8 cellular contexts compared by ENCODE assay signal in the genomic region with DNA sequence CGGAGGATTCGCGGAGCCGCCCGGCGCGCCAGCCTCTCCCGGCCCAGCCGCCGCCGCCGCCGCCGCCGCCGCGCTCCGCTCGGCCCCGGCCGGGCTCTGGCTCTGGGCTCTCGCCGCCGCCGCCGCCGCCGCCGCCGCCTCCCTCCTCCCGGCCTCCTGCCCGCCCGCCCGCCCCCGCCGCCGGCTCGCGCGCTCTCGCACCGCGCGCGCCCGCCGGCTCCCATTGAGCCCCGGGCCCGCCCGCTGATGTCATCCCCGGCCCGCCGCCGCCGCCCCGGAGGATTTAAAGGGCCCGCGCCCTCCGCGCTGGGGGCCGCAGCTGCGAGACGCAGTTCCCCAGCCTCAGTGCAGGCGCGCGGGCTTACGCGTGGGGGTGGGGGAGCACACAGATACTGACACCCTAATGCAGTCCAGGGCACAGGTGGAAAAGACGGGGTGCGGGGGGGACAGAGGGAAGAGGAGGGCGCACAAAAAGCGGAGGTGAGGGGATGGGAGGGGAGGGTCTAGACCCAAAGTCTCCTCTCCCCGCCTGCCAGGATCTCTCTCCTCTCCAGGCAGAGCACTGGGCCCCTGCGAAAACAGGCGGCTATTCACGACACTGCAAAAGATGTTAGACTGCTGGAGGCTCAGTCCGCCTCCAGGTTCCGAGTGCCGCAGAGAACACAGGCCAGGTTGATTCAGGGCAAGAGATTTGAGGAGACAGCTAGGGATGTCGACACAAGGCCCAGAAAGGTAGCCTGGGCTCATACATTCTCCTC. TPM values are rescaled to one million over a fixed set of nuclear protein-coding genes. Genes with fewer than 3 reads are reported as not detected.
DNase-seq lines count a peak whose midpoint lies in the region; ATAC-seq and TF ChIP-seq lines count a peak whose summit lies in the region.

CSNK1E (minus strand) TSS at position 197 of the 758 bp plus-strand sequence. CDS start 3,276 bp downstream, outside the sequence.

- peak; percentile 43 for ATAC-seq in HG03066 (IDR thresholded peaks at IDR 0.05; ENCODE audit: low read depth, unreplicated experiment)
- ATAC-seq in GM18511 (IDR thresholded peaks at IDR 0.05; ENCODE audit: unreplicated experiment) = no peak

- peak within 1 kb of the TSS; percentile 99 for H3K4me3 Mint-ChIP-seq in neural crest cell

- H3K27me3 Mint-ChIP-seq in neural crest cell (ENCODE audit: low read depth) = no peaks in the 10 kb centered on the region

- no peaks in the 10 kb centered on the region for H3K36me3 Mint-ChIP-seq in neural crest cell (ENCODE audit: low read depth)

- H3K27ac Mint-ChIP-seq in neural crest cell (ENCODE audit: unreplicated experiment) = peak within 1 kb of the TSS; percentile 99

- H3K9me3 Mint-ChIP-seq in neural crest cell = no peaks in the 10 kb centered on the region

- H3K9me3 ChIP-seq in subcutaneous abdominal adipose tissue (ENCODE audit: control insufficient read depth in 5 of 5, low read length in 5 of 5) = no peaks in the 10 kb centered on the region

- peak within 1 kb of the TSS; percentile 95 for H3K27ac ChIP-seq in subcutaneous abdominal adipose tissue (ENCODE audit: low read depth, low read length)

- H3K4me3 ChIP-seq in subcutaneous abdominal adipose tissue (ENCODE audit: low read depth in 1 of 5, low read length in 5 of 5) = peak within 1 kb of the TSS; percentile 74 to 94 (median 82)

- DNase-seq in ELR (ENCODE audit: low read depth) (peak; percentile 77), SHP77 (lab: John Stamatoyannopoulos, UW) (peak; percentile 48 to 66), foreskin melanocyte (peak; percentile 51), neural crest cell (ENCODE audit: low read depth, low spot score) (peak; percentile 63)
- DNase-seq in activated naive CD4-positive, alpha-beta T cell treated with Interleukin-2 at 50 U/mL for 16 hours = peak; percentile 74

- H3K4me1 ChIP-seq in subcutaneous abdominal adipose tissue (ENCODE audit: control insufficient read depth in 5 of 5, insufficient read depth in 5 of 5, low read length in 5 of 5) = peaks cover 22 to 55% (median 53%) of the 10 kb centered on the region in 5 donors

- H3K9ac ChIP-seq in subcutaneous abdominal adipose tissue (ENCODE audit: low read length in 5 of 5) = peak within 1 kb of the TSS; percentile 89 to 96 (median 92)

- H3K27me3 ChIP-seq in subcutaneous abdominal adipose tissue (ENCODE audit: control insufficient read depth in 5 of 5, insufficient read depth in 4 of 5, low read length in 5 of 5) = no peaks in the 10 kb centered on the region

- peaks cover 54% of the 10 kb centered on the region for H3K4me1 Mint-ChIP-seq in neural crest cell

- no peak for TF ChIP-seq CTCF in neural crest cell (conservative IDR thresholded peaks at IDR 0.05)

- peaks cover 0 to 9% (median 8%) of the 10 kb centered on the region in 5 donors for H3K36me3 ChIP-seq in subcutaneous abdominal adipose tissue (ENCODE audit: control insufficient read depth in 5 of 5, insufficient read depth in 5 of 5, low read length in 5 of 5)

RNA-seq across cellular contexts. Expression of gene CSNK1E, which starts in this region (rescaled TPM):
- 243 and 250 TPM in 2 replicates for total RNA-seq in neural crest cell
